ENCODE assay signal across 1 cellular context in genomic region chr1:55010887-55011217, GRCh38.
TF ChIP-seq lines count a peak whose summit lies in the region.

No MANE protein-coding gene starts in this region.

TF ChIP-seq in H1, 55 proteins besides CTCF, POLR2A, EP300 and RAD21:
- TF ChIP-seq SP4 (IDR thresholded peaks at IDR 0.05; ENCODE audit: low read length) (no peak), TBP (IDR thresholded peaks at IDR 0.05; ENCODE audit: low read depth, low read length) (no peak)
